8 cellular contexts compared by ENCODE assay signal in the genomic region with DNA sequence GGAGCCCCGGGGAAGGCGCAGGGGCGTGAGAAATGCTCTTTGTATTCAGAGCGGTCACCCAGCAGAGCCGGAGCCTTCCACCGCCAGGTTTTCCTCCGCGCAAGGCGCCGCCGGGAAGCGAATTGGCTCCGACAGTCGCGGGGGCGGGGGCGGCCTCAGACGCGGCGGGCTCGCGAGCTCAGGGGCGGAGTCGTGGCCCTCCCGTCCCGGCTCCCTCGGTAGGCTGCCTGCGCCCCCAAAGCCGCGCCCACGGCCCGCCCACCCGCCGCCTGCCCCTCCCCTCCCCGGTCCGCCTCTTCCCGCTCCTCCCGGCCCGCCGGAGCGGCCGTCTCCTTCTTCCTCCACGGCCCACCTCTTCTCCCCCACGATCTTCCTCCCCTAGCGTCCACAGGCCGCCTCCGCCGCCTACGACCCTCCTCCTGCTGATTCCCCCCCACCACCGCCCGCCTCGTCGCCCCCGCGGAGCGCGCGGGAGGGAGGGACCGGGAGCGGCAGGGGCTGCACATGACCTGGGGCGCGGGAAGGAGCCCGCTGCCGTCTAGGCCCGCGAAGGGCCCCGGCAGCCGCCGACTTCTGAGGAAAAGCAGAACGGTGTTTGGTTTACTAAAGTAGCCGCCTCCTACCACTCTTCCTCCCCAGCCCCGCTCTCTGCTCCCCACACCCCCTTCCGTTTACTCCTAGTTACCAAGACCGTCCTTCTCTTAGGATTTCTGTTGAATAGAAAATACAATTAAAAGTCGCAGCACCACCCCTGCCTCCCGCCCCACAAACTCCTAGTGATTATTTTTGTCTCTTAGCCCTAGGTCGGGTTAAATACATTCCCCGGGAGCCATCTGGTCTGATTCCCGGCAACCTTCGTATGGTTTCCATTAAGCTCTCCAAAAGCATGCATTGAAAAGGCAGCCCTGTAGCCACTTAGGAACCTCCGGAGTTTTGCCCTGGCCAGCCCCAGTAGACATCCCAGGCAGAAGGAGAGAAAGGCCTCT. TPM values are rescaled to one million over a fixed set of nuclear protein-coding genes. Genes with fewer than 3 reads are reported as not detected.
DNase-seq lines count a peak whose midpoint lies in the region; ATAC-seq and TF ChIP-seq lines count a peak whose summit lies in the region.

No MANE protein-coding gene starts in this region.

- H3K27ac ChIP-seq in upper lobe of right lung: peak overlapping the region; percentile 92

- H3K4me1 ChIP-seq in upper lobe of right lung: peaks cover 53% of the 10 kb centered on the region

- H3K9me3 Mint-ChIP-seq in T-helper 1 cell treated with Interleukin-12 subunit alpha and Interleukin-12 subunit beta and Interleukin-4 antibody, amounts not matched to agents 30 μg/mL and 1 μg/mL, for 36 hours: no peaks in the 10 kb centered on the region
- no peaks in the 10 kb centered on the region for H3K9me3 Mint-ChIP-seq in progenitor cell of endocrine pancreas (ENCODE audit: low read depth)

- H3K27me3 ChIP-seq in upper lobe of right lung: no peaks in the 10 kb centered on the region

- peaks cover 18% of the 10 kb centered on the region for H3K27me3 Mint-ChIP-seq in T-helper 1 cell treated with Interleukin-12 subunit alpha and Interleukin-12 subunit beta and Interleukin-4 antibody, amounts not matched to agents 30 μg/mL and 1 μg/mL, for 36 hours (ENCODE audit: low read depth)
- H3K27me3 Mint-ChIP-seq in progenitor cell of endocrine pancreas: no peaks in the 10 kb centered on the region

- intact Hi-C loops in left ventricle myocardium superior (cut with micrococcal nuclease) (no loop called here), upper lobe of right lung (cut with DNase I) (no loop called here)

- no peaks in the 10 kb centered on the region for H3K36me3 ChIP-seq in upper lobe of right lung

- TF ChIP-seq CTCF in GM12875 (IDR thresholded peaks at IDR 0.05; ENCODE audit: borderline replicate concordance, insufficient read depth, low read depth, low read length) (no peak), progenitor cell of endocrine pancreas (IDR thresholded peaks at IDR 0.05; ENCODE audit: unreplicated experiment) (no peak), upper lobe of right lung (IDR thresholded peaks at IDR 0.05) (no peak)

- ATAC-seq in HG02763 (IDR thresholded peaks at IDR 0.05; ENCODE audit: unreplicated experiment): peak; percentile 72
- ATAC-seq in left ventricle myocardium superior: peak; percentile 97
- ATAC-seq in upper lobe of right lung: peak; percentile 94

- peak; percentile 90 for DNase-seq in NCI-H1436 (lab: John Stamatoyannopoulos, UW)
- peak; percentile 40 to 96 (median 88) for DNase-seq in amygdala (lab: John Stamatoyannopoulos, UW)
- DNase-seq in left ventricle myocardium superior: peak; percentile 98
- peak; percentile 86 for DNase-seq in progenitor cell of endocrine pancreas (ENCODE audit: low spot score, unreplicated experiment)
- DNase-seq in upper lobe of right lung: peak; percentile 97

- H3K27ac Mint-ChIP-seq in T-helper 1 cell treated with Interleukin-12 subunit alpha and Interleukin-12 subunit beta and Interleukin-4 antibody, amounts not matched to agents 30 μg/mL and 1 μg/mL, for 36 hours: no peak overlapping the region
- peak overlapping the region; percentile 95 for H3K27ac Mint-ChIP-seq in progenitor cell of endocrine pancreas

- no peaks in the 10 kb centered on the region for H3K36me3 Mint-ChIP-seq in T-helper 1 cell treated with Interleukin-12 subunit alpha and Interleukin-12 subunit beta and Interleukin-4 antibody, amounts not matched to agents 30 μg/mL and 1 μg/mL, for 36 hours (ENCODE audit: low read depth)
- no peaks in the 10 kb centered on the region for H3K36me3 Mint-ChIP-seq in progenitor cell of endocrine pancreas (ENCODE audit: insufficient read depth)

- H3K4me3 Mint-ChIP-seq in T-helper 1 cell treated with Interleukin-12 subunit alpha and Interleukin-12 subunit beta and Interleukin-4 antibody, amounts not matched to agents 30 μg/mL and 1 μg/mL, for 36 hours: peak overlapping the region; percentile 71
- H3K4me3 Mint-ChIP-seq in progenitor cell of endocrine pancreas (ENCODE audit: low read depth): peak overlapping the region; percentile 75

- H3K4me3 ChIP-seq in GM12875 (ENCODE audit: low read depth, low read length) (peak overlapping the region; percentile 59), upper lobe of right lung (peak overlapping the region; percentile 60)

- H3K9me3 ChIP-seq in upper lobe of right lung: no peaks in the 10 kb centered on the region

- H3K4me1 Mint-ChIP-seq in T-helper 1 cell treated with Interleukin-12 subunit alpha and Interleukin-12 subunit beta and Interleukin-4 antibody, amounts not matched to agents 30 μg/mL and 1 μg/mL, for 36 hours (ENCODE audit: low read depth): peaks cover 17% of the 10 kb centered on the region
- H3K4me1 Mint-ChIP-seq in progenitor cell of endocrine pancreas (ENCODE audit: low read depth): peaks cover 38% of the 10 kb centered on the region

RNA-seq across cellular contexts. Expression of gene C4orf51, which starts 53.2 kb away (rescaled TPM):
- total RNA-seq in left ventricle myocardium superior: not detected
- not detected in 2 replicates for total RNA-seq in progenitor cell of endocrine pancreas
- total RNA-seq in upper lobe of right lung: not detected

Comparison
In these comparisons a context has a peak if more than half of its experiments do, and no peak if none do; other contexts are left out.
1. Peak in every context shown above with its lines: DNase-seq, ATAC-seq, H3K4me3 ChIP-seq and H3K27ac ChIP-seq.